ENCODE assay signal across 12 cellular contexts in the genomic region with DNA sequence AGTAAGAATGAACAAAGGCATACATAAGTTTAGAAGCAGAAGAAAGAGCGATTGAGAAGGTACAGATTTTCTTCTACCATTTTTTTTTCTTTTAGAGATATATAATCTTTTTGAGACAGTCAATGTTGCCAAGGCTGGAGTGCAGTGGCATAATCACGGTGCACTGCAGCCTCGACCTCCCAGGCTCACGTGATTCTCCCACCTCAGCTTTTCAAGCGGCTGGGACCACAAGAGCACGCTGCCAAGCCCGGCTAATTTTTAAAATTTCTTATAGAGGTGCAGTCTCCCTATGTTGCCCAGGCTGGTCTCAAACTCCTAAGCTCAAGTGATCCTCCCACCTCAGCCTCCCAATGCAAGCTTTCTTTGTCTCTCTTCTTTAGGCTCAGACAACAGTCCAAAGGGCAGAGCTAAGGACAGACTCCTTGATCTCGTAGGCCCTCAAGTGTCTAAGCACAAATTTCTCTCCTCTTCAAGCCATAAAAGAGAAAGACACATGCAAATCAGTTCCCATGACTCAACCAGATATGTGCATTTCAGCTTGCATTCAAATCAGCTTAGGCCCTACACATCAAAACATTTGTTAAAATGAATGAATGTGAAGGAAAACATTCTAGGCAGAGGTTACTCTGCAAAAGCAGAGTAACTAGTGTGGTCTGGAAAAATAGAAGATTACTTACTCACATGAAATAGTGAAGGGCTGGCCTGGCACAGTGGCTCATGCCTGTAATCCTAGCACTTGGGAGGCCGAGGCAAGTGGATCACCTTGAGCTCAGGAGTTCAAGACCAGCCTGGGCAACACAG. TPM values are rescaled to one million over a fixed set of nuclear protein-coding genes. Genes with fewer than 3 reads are reported as not detected.
DNase-seq lines count a peak whose midpoint lies in the region; ATAC-seq, FAIRE-seq and TF ChIP-seq lines count a peak whose summit lies in the region.
"Had no signal": no experiment of that assay in that cellular context is flagged by ENCODE, and none has a peak within 500 bp of the region (broad histone marks: within the 10 kb centered on the region; RNA-seq: fewer than 3 reads in every experiment).

No MANE protein-coding gene starts in this region.

- H3K4me3 ChIP-seq in Loucy (ENCODE audit: low read length, poor library complexity, severe bottlenecking) = no peak overlapping the region
- H3K4me3 ChIP-seq in PC-9 = no peak overlapping the region
- H3K4me3 ChIP-seq in coronary artery = no peak overlapping the region

- no peak overlapping the region for H2AFZ ChIP-seq in Loucy (ENCODE audit: low read length)
- no peak overlapping the region for H2AFZ ChIP-seq in PC-9

- H3K27ac ChIP-seq in RWPE1 = no peak overlapping the region
- no peak overlapping the region for H3K27ac ChIP-seq in PC-9
- no peak overlapping the region for H3K27ac ChIP-seq in coronary artery
- H3K27ac ChIP-seq: HL-60 had no signal

- peak; percentile 48 for ATAC-seq in GM21528 (IDR thresholded peaks at IDR 0.05; ENCODE audit: low FRiP score, unreplicated experiment)

- POLR2A ChIA-PET in GM10248 (lab: Yijun Ruan, JAX) = interaction anchor here (1.3 to 2.1 kb wide), 3 partner anchors 8 to 18 kb away, joined by 5 to 13 read pairs (median 10); a partner anchor contains a TSS
- POLR2A ChIA-PET in RWPE1 (lab: Yijun Ruan, JAX; ENCODE audit: low non-redundant PET) = no interaction called here
- POLR2A ChIA-PET in PC-9 (lab: Charles Lee; ENCODE audit: unreplicated experiment) = no interaction called here

- H4K20me1 ChIP-seq in Loucy (ENCODE audit: insufficient read depth, low read length, poor library complexity, severe bottlenecking) (peaks cover 35% of the 10 kb centered on the region), PC-9 (ENCODE audit: insufficient read depth) (peaks cover 8% of the 10 kb centered on the region; the same call in 1 of the 2 replicates)

- intact Hi-C loops in PC-9 (cut with micrococcal nuclease; ENCODE audit: unreplicated experiment) = no loop called here

- FAIRE-seq in D721Med (lab: Jason Lieb, UNC) = no peak

- TF ChIP-seq CTCF in GM10248 (IDR thresholded peaks at IDR 0.05; ENCODE audit: control extremely low read depth, extremely low read depth, low read depth, missing control alignments) (peak; percentile 26), Loucy (conservative IDR thresholded peaks at IDR 0.05; ENCODE audit: low read length) (no peak), RWPE1 (conservative IDR thresholded peaks at IDR 0.05; ENCODE audit: low read depth) (no peak), PC-9 (conservative IDR thresholded peaks at IDR 0.05) (no peak), D721Med (IDR thresholded peaks at IDR 0.05; ENCODE audit: insufficient read depth, missing control alignments) (no peak), coronary artery (IDR thresholded peaks at IDR 0.05) (no peak)

- peak; percentile 37 for DNase-seq in GM10248 (ENCODE audit: extremely low spot score)
- DNase-seq in kidney glomerular epithelial cell (lab: John Stamatoyannopoulos, UW) = peak; percentile 13
- DNase-seq in RWPE1 (ENCODE audit: low spot score) = no peak
- DNase-seq in PC-9 = no peak
- DNase-seq in D721Med (ENCODE audit: insufficient read length, low spot score) = no peak
- no peak for DNase-seq in coronary artery (ENCODE audit: low spot score)
- DNase-seq: activated CD4-positive, alpha-beta T cell treated with anti-CD3 and anti-CD28 coated beads, Interleukin-2, amount 50 U/mL, for 48 hours; NCI-H69; stimulated activated CD4-positive, alpha-beta T cell treated with anti-CD3 and anti-CD28 coated beads, Interleukin-2, amount 100 ng/mL, for 24 hours had no signal

- CTCF ChIA-PET in GM10248 (lab: Yijun Ruan, JAX) (interaction anchor here (0.7 to 1.7 kb wide), 5 partner anchors 8 to 32 kb away, joined by 3 to 6 read pairs (median 3); no protein-coding TSS in a partner anchor), RWPE1 (lab: Yijun Ruan, JAX) (no interaction called here), PC-9 (lab: Charles Lee) (no interaction called here)

- H3K27me3 ChIP-seq in Loucy (ENCODE audit: insufficient read depth, low read length, poor library complexity, severe bottlenecking) (no peaks in the 10 kb centered on the region), PC-9 (ENCODE audit: insufficient read depth, low read depth) (no peaks in the 10 kb centered on the region)

- H3K4me1 ChIP-seq in Loucy (ENCODE audit: insufficient read depth, low read length, poor library complexity, severe bottlenecking) (peaks cover 19% of the 10 kb centered on the region), PC-9 (replicated peaks; ENCODE audit: insufficient read depth) (no peaks in the 10 kb centered on the region)

- H3F3A ChIP-seq in Loucy (ENCODE audit: low read depth) (no peaks in the 10 kb centered on the region; the same call in 1 of the 2 replicates), PC-9 (ENCODE audit: insufficient read depth, low read depth) (peaks cover 3% of the 10 kb centered on the region; the same call in 1 of the 2 replicates)

- H3K4me2 ChIP-seq in Loucy (ENCODE audit: low read depth, low read length, poor library complexity, severe bottlenecking) = no peak overlapping the region
- no peak overlapping the region for H3K4me2 ChIP-seq in PC-9

- H3K36me3 ChIP-seq in Loucy (ENCODE audit: insufficient read depth, low read length) (no peaks in the 10 kb centered on the region), PC-9 (ENCODE audit: low read depth) (no peaks in the 10 kb centered on the region)

- no TSS peak for BruUV-seq in PC-9 (replicated peaks; lab: Mats Ljungman, UMichigan)

- peak overlapping the region; percentile 17 for H3K9ac ChIP-seq in Loucy (ENCODE audit: low read depth, low read length, poor library complexity, severe bottlenecking)

- no peaks in the 10 kb centered on the region for H3K9me3 ChIP-seq in Loucy (ENCODE audit: insufficient read depth, low read depth, low read length)
- no peaks in the 10 kb centered on the region for H3K9me3 ChIP-seq in PC-9 (ENCODE audit: insufficient read depth, low read depth)

- peaks cover 93% of the 10 kb centered on the region for H3K79me2 ChIP-seq in Loucy (ENCODE audit: insufficient read depth, low read length)
- H3K79me2 ChIP-seq in PC-9 (ENCODE audit: low read depth) = peaks cover 37% of the 10 kb centered on the region

- no peaks in the 10 kb centered on the region for H3K9me2 ChIP-seq in Loucy (replicated peaks; ENCODE audit: low read depth, low read length)
- no peaks in the 10 kb centered on the region for H3K9me2 ChIP-seq in PC-9 (ENCODE audit: insufficient read depth)

RNA-seq across cellular contexts. Expression of a gene that starts 18.0 kb away (rescaled TPM):
- 28.4 and 30.4 TPM in 2 replicates for total RNA-seq in PC-9 (2021)

Comparison
In these comparisons a context has a peak if more than half of its experiments do, and no peak if none do; other contexts are left out.
1. DNase-seq: peak in GM10248 (single experiment) and kidney glomerular epithelial cell (single experiment); none in RWPE1 (single experiment), PC-9 (0 of 2), D721Med (single experiment) and coronary artery (single experiment).